In the genomic region with DNA sequence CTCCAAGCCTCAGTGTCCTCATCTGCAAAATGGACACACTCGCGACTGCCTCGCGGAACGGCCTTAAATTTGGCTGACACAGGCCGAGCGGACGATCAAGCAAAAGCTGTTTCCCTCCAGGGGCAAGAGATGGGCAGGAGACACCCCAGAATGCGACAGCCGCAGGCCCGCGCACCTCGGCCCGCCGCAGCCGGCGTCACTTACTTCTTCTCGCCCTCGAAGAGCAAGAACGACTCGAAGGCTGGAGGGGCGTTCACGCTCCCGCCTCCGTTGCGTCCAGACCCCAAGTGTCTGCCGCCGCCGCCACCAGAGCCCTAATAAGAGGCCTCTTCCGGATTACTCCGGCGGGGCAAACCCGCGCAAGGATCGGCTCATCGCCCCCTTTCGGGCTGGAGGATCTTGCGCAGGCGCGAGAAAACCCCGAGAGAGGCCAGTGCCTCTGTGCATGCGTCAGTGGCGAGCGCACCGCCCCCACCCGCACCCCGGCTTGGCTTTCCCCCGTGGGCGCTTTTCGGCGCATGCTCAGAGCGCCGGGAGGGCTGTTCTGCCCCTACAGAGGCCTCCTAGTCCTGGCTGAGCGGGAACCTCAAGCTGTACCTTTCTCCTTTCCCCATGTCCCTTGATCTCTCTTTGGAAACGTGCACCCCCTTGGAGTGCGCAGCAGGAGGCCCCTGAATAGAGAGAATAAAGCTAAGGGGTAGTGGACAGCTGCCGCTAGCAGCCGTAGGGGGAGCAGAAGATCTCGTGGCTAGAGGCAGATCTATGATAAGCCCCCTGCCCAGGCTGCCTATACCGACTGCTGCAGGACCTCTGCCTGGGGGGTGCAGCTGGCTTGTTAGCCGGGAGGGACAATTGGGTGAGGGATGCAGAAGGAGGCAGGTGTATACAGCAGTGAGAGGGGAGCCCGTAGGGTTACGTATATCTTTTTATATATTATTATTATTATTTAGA, we compare ENCODE assay signal across 1 cellular context.
TF ChIP-seq lines count a peak whose summit lies in the region.
"Not testable (repeated sequence)": the region's sequence is repeated elsewhere in the genome, so short reads cannot be mapped to it uniquely, and the experiment has no call there.

No MANE protein-coding gene starts in this region.

TF ChIP-seq in HepG2, 621 proteins besides CTCF, POLR2A, EP300 and RAD21 (continued from another document and continues in another):
- TF ChIP-seq, protein P1, sequence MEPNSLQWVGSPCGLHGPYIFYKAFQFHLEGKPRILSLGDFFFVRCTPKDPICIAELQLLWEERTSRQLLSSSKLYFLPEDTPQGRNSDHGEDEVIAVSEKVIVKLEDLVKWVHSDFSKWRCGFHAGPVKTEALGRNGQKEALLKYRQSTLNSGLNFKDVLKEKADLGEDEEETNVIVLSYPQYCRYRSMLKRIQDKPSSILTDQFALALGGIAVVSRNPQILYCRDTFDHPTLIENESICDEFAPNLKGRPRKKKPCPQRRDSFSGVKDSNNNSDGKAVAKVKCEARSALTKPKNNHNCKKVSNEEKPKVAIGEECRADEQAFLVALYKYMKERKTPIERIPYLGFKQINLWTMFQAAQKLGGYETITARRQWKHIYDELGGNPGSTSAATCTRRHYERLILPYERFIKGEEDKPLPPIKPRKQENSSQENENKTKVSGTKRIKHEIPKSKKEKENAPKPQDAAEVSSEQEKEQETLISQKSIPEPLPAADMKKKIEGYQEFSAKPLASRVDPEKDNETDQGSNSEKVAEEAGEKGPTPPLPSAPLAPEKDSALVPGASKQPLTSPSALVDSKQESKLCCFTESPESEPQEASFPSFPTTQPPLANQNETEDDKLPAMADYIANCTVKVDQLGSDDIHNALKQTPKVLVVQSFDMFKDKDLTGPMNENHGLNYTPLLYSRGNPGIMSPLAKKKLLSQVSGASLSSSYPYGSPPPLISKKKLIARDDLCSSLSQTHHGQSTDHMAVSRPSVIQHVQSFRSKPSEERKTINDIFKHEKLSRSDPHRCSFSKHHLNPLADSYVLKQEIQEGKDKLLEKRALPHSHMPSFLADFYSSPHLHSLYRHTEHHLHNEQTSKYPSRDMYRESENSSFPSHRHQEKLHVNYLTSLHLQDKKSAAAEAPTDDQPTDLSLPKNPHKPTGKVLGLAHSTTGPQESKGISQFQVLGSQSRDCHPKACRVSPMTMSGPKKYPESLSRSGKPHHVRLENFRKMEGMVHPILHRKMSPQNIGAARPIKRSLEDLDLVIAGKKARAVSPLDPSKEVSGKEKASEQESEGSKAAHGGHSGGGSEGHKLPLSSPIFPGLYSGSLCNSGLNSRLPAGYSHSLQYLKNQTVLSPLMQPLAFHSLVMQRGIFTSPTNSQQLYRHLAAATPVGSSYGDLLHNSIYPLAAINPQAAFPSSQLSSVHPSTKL (CRISPR knock-in tag; IDR thresholded peaks at IDR 0.05), result peak; percentile 53; the same call in 1 of the 2 replicates
- TF ChIP-seq ZBTB38 (CRISPR knock-in tag; IDR thresholded peaks at IDR 0.05) (peak; percentile 74), ZNF224 (CRISPR knock-in tag; IDR thresholded peaks at IDR 0.05) (peak; percentile 63; the same call in 1 of the 2 replicates), ZNF777 (CRISPR knock-in tag; IDR thresholded peaks at IDR 0.05) (peak; percentile 40; the same call in 1 of the 2 replicates), FOXK1 (CRISPR knock-in tag; IDR thresholded peaks at IDR 0.05; ENCODE audit: borderline replicate concordance, low read depth) (peak; percentile 72; the same call in 1 of the 2 replicates), IRF2 (CRISPR knock-in tag; IDR thresholded peaks at IDR 0.05) (peak; percentile 85), ASH2L (IDR thresholded peaks at IDR 0.05; ENCODE audit: insufficient read length, low read depth, low read length) (peak; percentile 61), KLF15 (CRISPR knock-in tag; IDR thresholded peaks at IDR 0.05; ENCODE audit: borderline replicate concordance) (peak; percentile 82; the same call in 1 of the 2 replicates), THAP11 (CRISPR knock-in tag; IDR thresholded peaks at IDR 0.05) (peak; percentile 91), HDAC2 (CRISPR knock-in tag; IDR thresholded peaks at IDR 0.05) (peak; percentile 84), ZNF24 (IDR thresholded peaks at IDR 0.05) (0 out of 2 replicates have a peak, but pooled peaks have one; percentile 29), NR2C2 (CRISPR knock-in tag; IDR thresholded peaks at IDR 0.05; ENCODE audit: borderline replicate concordance) (peak; percentile 79; the same call in 1 of the 2 replicates), KDM3A (CRISPR knock-in tag; IDR thresholded peaks at IDR 0.05; ENCODE audit: low read depth) (peak; percentile 89), TMF1 (CRISPR knock-in tag; IDR thresholded peaks at IDR 0.05; ENCODE audit: low read depth) (peak; percentile 70; the same call in 1 of the 2 replicates), SAP130 (CRISPR knock-in tag; IDR thresholded peaks at IDR 0.05; ENCODE audit: low read depth) (peak; percentile 94), NCOA2 (CRISPR knock-in tag; IDR thresholded peaks at IDR 0.05) (peak; percentile 70), GFI1 (CRISPR knock-in tag; IDR thresholded peaks at IDR 0.05; ENCODE audit: borderline replicate concordance) (0 out of 2 replicates have a peak, but pooled peaks have one; percentile 31), NR2F6 (CRISPR knock-in tag; IDR thresholded peaks at IDR 0.05) (peak; percentile 53; the same call in 1 of the 2 replicates)
- TF ChIP-seq, protein P2, sequence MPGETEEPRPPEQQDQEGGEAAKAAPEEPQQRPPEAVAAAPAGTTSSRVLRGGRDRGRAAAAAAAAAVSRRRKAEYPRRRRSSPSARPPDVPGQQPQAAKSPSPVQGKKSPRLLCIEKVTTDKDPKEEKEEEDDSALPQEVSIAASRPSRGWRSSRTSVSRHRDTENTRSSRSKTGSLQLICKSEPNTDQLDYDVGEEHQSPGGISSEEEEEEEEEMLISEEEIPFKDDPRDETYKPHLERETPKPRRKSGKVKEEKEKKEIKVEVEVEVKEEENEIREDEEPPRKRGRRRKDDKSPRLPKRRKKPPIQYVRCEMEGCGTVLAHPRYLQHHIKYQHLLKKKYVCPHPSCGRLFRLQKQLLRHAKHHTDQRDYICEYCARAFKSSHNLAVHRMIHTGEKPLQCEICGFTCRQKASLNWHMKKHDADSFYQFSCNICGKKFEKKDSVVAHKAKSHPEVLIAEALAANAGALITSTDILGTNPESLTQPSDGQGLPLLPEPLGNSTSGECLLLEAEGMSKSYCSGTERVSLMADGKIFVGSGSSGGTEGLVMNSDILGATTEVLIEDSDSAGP (CRISPR knock-in tag; IDR thresholded peaks at IDR 0.05; ENCODE audit: borderline replicate concordance), result peak; percentile 85
- TF ChIP-seq, protein P3, sequence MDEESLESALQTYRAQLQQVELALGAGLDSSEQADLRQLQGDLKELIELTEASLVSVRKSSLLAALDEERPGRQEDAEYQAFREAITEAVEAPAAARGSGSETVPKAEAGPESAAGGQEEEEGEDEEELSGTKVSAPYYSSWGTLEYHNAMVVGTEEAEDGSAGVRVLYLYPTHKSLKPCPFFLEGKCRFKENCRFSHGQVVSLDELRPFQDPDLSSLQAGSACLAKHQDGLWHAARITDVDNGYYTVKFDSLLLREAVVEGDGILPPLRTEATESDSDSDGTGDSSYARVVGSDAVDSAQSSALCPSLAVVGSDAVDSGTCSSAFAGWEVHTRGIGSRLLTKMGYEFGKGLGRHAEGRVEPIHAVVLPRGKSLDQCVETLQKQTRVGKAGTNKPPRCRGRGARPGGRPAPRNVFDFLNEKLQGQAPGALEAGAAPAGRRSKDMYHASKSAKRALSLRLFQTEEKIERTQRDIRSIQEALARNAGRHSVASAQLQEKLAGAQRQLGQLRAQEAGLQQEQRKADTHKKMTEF (CRISPR knock-in tag; IDR thresholded peaks at IDR 0.05), result peak; percentile 94
- TF ChIP-seq, protein P4, sequence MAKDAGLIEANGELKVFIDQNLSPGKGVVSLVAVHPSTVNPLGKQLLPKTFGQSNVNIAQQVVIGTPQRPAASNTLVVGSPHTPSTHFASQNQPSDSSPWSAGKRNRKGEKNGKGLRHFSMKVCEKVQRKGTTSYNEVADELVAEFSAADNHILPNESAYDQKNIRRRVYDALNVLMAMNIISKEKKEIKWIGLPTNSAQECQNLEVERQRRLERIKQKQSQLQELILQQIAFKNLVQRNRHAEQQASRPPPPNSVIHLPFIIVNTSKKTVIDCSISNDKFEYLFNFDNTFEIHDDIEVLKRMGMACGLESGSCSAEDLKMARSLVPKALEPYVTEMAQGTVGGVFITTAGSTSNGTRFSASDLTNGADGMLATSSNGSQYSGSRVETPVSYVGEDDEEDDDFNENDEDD (CRISPR knock-in tag; IDR thresholded peaks at IDR 0.05; ENCODE audit: borderline replicate concordance), result peak; percentile 66
- TF ChIP-seq, protein P5, sequence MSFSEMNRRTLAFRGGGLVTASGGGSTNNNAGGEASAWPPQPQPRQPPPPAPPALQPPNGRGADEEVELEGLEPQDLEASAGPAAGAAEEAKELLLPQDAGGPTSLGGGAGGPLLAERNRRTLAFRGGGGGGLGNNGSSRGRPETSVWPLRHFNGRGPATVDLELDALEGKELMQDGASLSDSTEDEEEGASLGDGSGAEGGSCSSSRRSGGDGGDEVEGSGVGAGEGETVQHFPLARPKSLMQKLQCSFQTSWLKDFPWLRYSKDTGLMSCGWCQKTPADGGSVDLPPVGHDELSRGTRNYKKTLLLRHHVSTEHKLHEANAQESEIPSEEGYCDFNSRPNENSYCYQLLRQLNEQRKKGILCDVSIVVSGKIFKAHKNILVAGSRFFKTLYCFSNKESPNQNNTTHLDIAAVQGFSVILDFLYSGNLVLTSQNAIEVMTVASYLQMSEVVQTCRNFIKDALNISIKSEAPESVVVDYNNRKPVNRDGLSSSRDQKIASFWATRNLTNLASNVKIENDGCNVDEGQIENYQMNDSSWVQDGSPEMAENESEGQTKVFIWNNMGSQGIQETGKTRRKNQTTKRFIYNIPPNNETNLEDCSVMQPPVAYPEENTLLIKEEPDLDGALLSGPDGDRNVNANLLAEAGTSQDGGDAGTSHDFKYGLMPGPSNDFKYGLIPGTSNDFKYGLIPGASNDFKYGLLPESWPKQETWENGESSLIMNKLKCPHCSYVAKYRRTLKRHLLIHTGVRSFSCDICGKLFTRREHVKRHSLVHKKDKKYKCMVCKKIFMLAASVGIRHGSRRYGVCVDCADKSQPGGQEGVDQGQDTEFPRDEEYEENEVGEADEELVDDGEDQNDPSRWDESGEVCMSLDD (CRISPR knock-in tag; IDR thresholded peaks at IDR 0.05; ENCODE audit: borderline replicate concordance), result 0 out of 2 replicates have a peak, but pooled peaks have one; percentile 20
- TF ChIP-seq, protein P6, sequence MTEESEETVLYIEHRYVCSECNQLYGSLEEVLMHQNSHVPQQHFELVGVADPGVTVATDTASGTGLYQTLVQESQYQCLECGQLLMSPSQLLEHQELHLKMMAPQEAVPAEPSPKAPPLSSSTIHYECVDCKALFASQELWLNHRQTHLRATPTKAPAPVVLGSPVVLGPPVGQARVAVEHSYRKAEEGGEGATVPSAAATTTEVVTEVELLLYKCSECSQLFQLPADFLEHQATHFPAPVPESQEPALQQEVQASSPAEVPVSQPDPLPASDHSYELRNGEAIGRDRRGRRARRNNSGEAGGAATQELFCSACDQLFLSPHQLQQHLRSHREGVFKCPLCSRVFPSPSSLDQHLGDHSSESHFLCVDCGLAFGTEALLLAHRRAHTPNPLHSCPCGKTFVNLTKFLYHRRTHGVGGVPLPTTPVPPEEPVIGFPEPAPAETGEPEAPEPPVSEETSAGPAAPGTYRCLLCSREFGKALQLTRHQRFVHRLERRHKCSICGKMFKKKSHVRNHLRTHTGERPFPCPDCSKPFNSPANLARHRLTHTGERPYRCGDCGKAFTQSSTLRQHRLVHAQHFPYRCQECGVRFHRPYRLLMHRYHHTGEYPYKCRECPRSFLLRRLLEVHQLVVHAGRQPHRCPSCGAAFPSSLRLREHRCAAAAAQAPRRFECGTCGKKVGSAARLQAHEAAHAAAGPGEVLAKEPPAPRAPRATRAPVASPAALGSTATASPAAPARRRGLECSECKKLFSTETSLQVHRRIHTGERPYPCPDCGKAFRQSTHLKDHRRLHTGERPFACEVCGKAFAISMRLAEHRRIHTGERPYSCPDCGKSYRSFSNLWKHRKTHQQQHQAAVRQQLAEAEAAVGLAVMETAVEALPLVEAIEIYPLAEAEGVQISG (CRISPR knock-in tag; IDR thresholded peaks at IDR 0.05), result peak; percentile 99
- TF ChIP-seq NR2F6 (IDR thresholded peaks at IDR 0.05), result not testable (repeated sequence)
- TF ChIP-seq, protein P7, sequence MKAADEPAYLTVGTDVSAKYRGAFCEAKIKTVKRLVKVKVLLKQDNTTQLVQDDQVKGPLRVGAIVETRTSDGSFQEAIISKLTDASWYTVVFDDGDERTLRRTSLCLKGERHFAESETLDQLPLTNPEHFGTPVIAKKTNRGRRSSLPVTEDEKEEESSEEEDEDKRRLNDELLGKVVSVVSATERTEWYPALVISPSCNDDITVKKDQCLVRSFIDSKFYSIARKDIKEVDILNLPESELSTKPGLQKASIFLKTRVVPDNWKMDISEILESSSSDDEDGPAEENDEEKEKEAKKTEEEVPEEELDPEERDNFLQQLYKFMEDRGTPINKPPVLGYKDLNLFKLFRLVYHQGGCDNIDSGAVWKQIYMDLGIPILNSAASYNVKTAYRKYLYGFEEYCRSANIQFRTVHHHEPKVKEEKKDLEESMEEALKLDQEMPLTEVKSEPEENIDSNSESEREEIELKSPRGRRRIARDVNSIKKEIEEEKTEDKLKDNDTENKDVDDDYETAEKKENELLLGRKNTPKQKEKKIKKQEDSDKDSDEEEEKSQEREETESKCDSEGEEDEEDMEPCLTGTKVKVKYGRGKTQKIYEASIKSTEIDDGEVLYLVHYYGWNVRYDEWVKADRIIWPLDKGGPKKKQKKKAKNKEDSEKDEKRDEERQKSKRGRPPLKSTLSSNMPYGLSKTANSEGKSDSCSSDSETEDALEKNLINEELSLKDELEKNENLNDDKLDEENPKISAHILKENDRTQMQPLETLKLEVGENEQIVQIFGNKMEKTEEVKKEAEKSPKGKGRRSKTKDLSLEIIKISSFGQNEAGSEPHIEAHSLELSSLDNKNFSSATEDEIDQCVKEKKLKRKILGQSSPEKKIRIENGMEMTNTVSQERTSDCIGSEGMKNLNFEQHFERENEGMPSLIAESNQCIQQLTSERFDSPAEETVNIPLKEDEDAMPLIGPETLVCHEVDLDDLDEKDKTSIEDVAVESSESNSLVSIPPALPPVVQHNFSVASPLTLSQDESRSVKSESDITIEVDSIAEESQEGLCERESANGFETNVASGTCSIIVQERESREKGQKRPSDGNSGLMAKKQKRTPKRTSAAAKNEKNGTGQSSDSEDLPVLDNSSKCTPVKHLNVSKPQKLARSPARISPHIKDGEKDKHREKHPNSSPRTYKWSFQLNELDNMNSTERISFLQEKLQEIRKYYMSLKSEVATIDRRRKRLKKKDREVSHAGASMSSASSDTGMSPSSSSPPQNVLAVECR (CRISPR knock-in tag; IDR thresholded peaks at IDR 0.05; ENCODE audit: borderline replicate concordance), result peak; percentile 95
- TF ChIP-seq, protein P8, sequence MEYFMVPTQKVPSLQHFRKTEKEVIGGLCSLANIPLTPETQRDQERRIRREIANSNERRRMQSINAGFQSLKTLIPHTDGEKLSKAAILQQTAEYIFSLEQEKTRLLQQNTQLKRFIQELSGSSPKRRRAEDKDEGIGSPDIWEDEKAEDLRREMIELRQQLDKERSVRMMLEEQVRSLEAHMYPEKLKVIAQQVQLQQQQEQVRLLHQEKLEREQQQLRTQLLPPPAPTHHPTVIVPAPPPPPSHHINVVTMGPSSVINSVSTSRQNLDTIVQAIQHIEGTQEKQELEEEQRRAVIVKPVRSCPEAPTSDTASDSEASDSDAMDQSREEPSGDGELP (IDR thresholded peaks at IDR 0.05; ENCODE audit: borderline replicate concordance, low read depth), result 0 out of 2 replicates have a peak, but pooled peaks have one; percentile 7
